In genomic region chr16:27706156-27706705, GRCh38 we compare ENCODE assay signal across 23 cellular contexts.
"Had no signal": no experiment of that assay in that cellular context is flagged by ENCODE, and none has a peak within 500 bp of the region (broad histone marks: within the 10 kb centered on the region; RNA-seq: fewer than 3 reads in every experiment).

No MANE protein-coding gene starts in this region.

- H3K4me3 ChIP-seq: adrenal gland, ascending aorta, heart right ventricle, lower lobe of right lung, psoas muscle, right atrium auricular region, skin epidermis, stomach had no signal

- DNase-seq: activated CD4-positive, alpha-beta T cell treated with anti-CD3 and anti-CD28 coated beads, Interleukin-2, amount 10 ng/mL, durations not matched to agents 7 days and 5 days; activated CD4-positive, CD25-positive, alpha-beta regulatory T cell treated with anti-CD3 and anti-CD28 coated beads, Interleukin-2, amount 50 U/mL, for 72 hours; activated CD8-positive, alpha-beta memory T cell treated with anti-CD3 and anti-CD28 coated beads, Interleukin-2, amount 10 ng/mL, durations not matched to agents 7 days and 5 days; activated CD8-positive, alpha-beta T cell treated with anti-CD3 and anti-CD28 coated beads for 36 hours; activated naive CD4-positive, alpha-beta T cell; activated T-cell treated with anti-CD3 and anti-CD28 coated beads for 4 hours; adrenal gland; cerebellar nuclear complex; cortex of kidney; heart right ventricle; lower lobe of right lung; naive thymus-derived CD4-positive, alpha-beta T cell; psoas muscle; stimulated activated CD4-positive, alpha-beta T cell treated with anti-CD3 and anti-CD28 coated beads, Interleukin-2, amount 100 ng/mL, for 24 hours; stomach had no signal

- H3K4me1 ChIP-seq: adrenal gland, ascending aorta, lower lobe of right lung, psoas muscle, stomach had no signal

- H3K27ac ChIP-seq: adrenal gland, ascending aorta, heart right ventricle, lower lobe of right lung, psoas muscle, right atrium auricular region, skin epidermis, stomach, VCaP had no signal

- FAIRE-seq: urothelium cell line had no signal

- ATAC-seq: activated CD8-positive, alpha-beta memory T cell treated with anti-CD3 and anti-CD28 coated beads, Interleukin-2, amount 10 ng/mL, durations not matched to agents 7 days and 5 days; activated CD8-positive, alpha-beta T cell treated with anti-CD3 and anti-CD28 coated beads for 36 hours; heart right ventricle; left lobe of liver; lower lobe of right lung; naive thymus-derived CD4-positive, alpha-beta T cell; psoas muscle; SK-N-SH treated with all-trans-retinoic acid at 6 μM for 48 hours; stimulated activated effector memory CD8-positive, alpha-beta T cell treated with anti-CD3 and anti-CD28 coated beads, Interleukin-12 subunit alpha, Interleukin-12 subunit beta, amount 100 ng/mL, for 72 hours had no signal

- H3K36me3 ChIP-seq: adrenal gland had no signal

- H3K27me3 ChIP-seq: adrenal gland, ascending aorta, heart right ventricle, right atrium auricular region, stomach had no signal

- H3K9me3 ChIP-seq: adrenal gland, ascending aorta, heart right ventricle, lower lobe of right lung, psoas muscle, right atrium auricular region, stomach had no signal
